In genomic region chr7:31488562-31489203, GRCh38 we compare ENCODE assay signal across 8 cellular contexts. TPM values are rescaled to one million over a fixed set of nuclear protein-coding genes. Genes with fewer than 3 reads are reported as not detected.
A peak's percentile ranks its signal among the peaks of the same experiment; 100 is the strongest.
DNase-seq lines count a peak whose midpoint lies in the region; ATAC-seq, FAIRE-seq and TF ChIP-seq lines count a peak whose summit lies in the region.

No MANE protein-coding gene starts in this region.

- DNase-seq in NCI-H2196 (lab: John Stamatoyannopoulos, UW; ENCODE audit: unreplicated experiment) (peak; percentile 7), NCI-H2196 treated with DMSO at 0.1 percent for 48 hours (lab: John Stamatoyannopoulos, UW; ENCODE audit: unreplicated experiment) (no peak), NCI-H82 treated with DMSO at 0.1 percent for 48 hours (lab: John Stamatoyannopoulos, UW; ENCODE audit: unreplicated experiment) (peak; percentile 18), K562 (ENCODE audit: extremely low read depth in 1 of 4, low spot score in 3 of 4) (peak; percentile 74 to 88 (median 82)), HepG2 (ENCODE audit: low spot score) (peak; percentile 31), transverse colon (peak; percentile 56)

- no peaks in the 10 kb centered on the region for H3K27me3 ChIP-seq in K562 (ENCODE audit: control insufficient read depth in 2 of 2, insufficient read depth in 2 of 2, low read length in 2 of 2)
- no peaks in the 10 kb centered on the region for H3K27me3 ChIP-seq in HepG2 (ENCODE audit: control insufficient read depth in 1 of 2, insufficient read depth in 2 of 2, low read length in 2 of 2)
- H3K27me3 ChIP-seq in transverse colon: no peaks in the 10 kb centered on the region

- H3K79me2 ChIP-seq in K562 (ENCODE audit: control insufficient read depth, insufficient read depth, low read length) (no peaks in the 10 kb centered on the region), HepG2 (ENCODE audit: insufficient read depth, low read length) (no peaks in the 10 kb centered on the region)

- BruUV-seq in K562 (replicated peaks; lab: Mats Ljungman, UMichigan) (no TSS peak), HepG2 (replicated peaks; lab: Mats Ljungman, UMichigan) (no TSS peak)

- 2% methylated on average over 14 of the region's 15 CpGs for WGBS in K562 (ENCODE audit: insufficient coverage, low coverage, missing lambda C conversion rate)
- 15% methylated on average over 13 of the region's 15 CpGs for WGBS in HepG2 (ENCODE audit: low lambda C conversion rate)
- 30 to 42% methylated on average over 15 of the region's 15 CpGs for WGBS in transverse colon (ENCODE audit: low coverage in 1 of 2), 2 donors

- intact Hi-C loops in K562 (cut with micrococcal nuclease) (loop anchor here (1.0 to 2.0 kb wide), 4 partner anchors 45 to 354 kb away; no protein-coding TSS in a partner anchor), HepG2 (cut with micrococcal nuclease; ENCODE audit: unreplicated experiment) (loop anchor here (1.0 to 5.0 kb wide), 3 partner anchors 45 to 356 kb away; no protein-coding TSS in a partner anchor), transverse colon (cut with DNase I; ENCODE audit: low total_unique reads) (no loop called here)

- no peak overlapping the region for H2AFZ ChIP-seq in K562 (ENCODE audit: low read depth, low read length)
- H2AFZ ChIP-seq in HepG2 (ENCODE audit: low read length): no peak overlapping the region

- H3K9me3 ChIP-seq in K562 (replicated peaks; ENCODE audit: control insufficient read depth, insufficient read depth, low read depth, low read length) (no peaks in the 10 kb centered on the region), HepG2 (ENCODE audit: low read length) (no peaks in the 10 kb centered on the region), transverse colon (no peaks in the 10 kb centered on the region)

- H3K4me2 ChIP-seq in K562 (ENCODE audit: insufficient read depth, low read length) (no peak overlapping the region), HepG2 (ENCODE audit: low read depth, low read length) (no peak overlapping the region)

- TF ChIP-seq CTCF in K562 (IDR thresholded peaks at IDR 0.05 in 2 of 3, conservative IDR thresholded peaks at IDR 0.05 in 1 of 3; ENCODE audit: insufficient read depth in 2 of 3, low read depth in 1 of 3, low read length in 3 of 3) (peak; percentile 81 to 91 (median 84)), HepG2 (CRISPR knock-in tag; IDR thresholded peaks at IDR 0.05) (peak; percentile 67), transverse colon (IDR thresholded peaks at IDR 0.05) (peak; percentile 48 to 70 (median 56))

- POLR2A ChIA-PET in K562 (lab: Yijun Ruan, JAX) (no interaction called here), HepG2 (lab: Yijun Ruan, JAX) (no interaction called here)

- no peaks in the 10 kb centered on the region for H3K9me1 ChIP-seq in K562 (ENCODE audit: control insufficient read depth, insufficient read depth, low read length)

- H3K4me1 ChIP-seq in K562 (replicated peaks in 1 of 2; ENCODE audit: control insufficient read depth in 2 of 2, insufficient read depth in 2 of 2, low read length in 2 of 2) (no peaks in the 10 kb centered on the region), HepG2 (ENCODE audit: insufficient read depth, low read length) (no peaks in the 10 kb centered on the region), transverse colon (peaks cover 0 to under 1% (median 0%) of the 10 kb centered on the region in 4 donors)

- in situ Hi-C loops in K562 (cut with MboI) (loop anchor here (25.0 kb wide), 1 partner anchor 351 kb away; no protein-coding TSS in a partner anchor), HepG2 (cut with HindIII; ENCODE audit: extremely low pct_ligation_motif_present, low pct_unique_long_range_greater_than_20kb) (loop anchor here (25.0 kb wide), 1 partner anchor 301 kb away; no protein-coding TSS in a partner anchor), transverse colon (cut with MboI; ENCODE audit: low pct_ligation_motif_present in 1 of 4, low pct_unique_long_range_greater_than_20kb in 1 of 4, low sequenced_read_pairs in 3 of 4) (loop anchor here in 1 of 4 donors (25.0 kb wide), 1 partner anchor 301 kb away; no protein-coding TSS in a partner anchor)

- no peak overlapping the region for H3K4me3 ChIP-seq in K562
- H3K4me3 ChIP-seq in HepG2 (replicated peaks in 1 of 3; ENCODE audit: insufficient read depth in 1 of 3, low read depth in 2 of 3, low read length in 3 of 3): no peak overlapping the region
- H3K4me3 ChIP-seq in transverse colon: no peak overlapping the region

- H3K9ac ChIP-seq in K562 (ENCODE audit: insufficient read depth in 1 of 2, low read depth in 2 of 2, low read length in 2 of 2) (no peak overlapping the region), HepG2 (ENCODE audit: insufficient read depth, low read depth, low read length) (no peak overlapping the region)

- H3K36me3 ChIP-seq in K562 (ENCODE audit: control insufficient read depth, insufficient read depth, low read length) (no peaks in the 10 kb centered on the region), HepG2 (replicated peaks in 1 of 2; ENCODE audit: control insufficient read depth in 1 of 2, insufficient read depth in 2 of 2, low read length in 2 of 2) (no peaks in the 10 kb centered on the region), transverse colon (no peaks in the 10 kb centered on the region)

- TF ChIP-seq RAD21 in K562 (CRISPR knock-in tag; conservative IDR thresholded peaks at IDR 0.05 in 1 of 2, IDR thresholded peaks at IDR 0.05 in 1 of 2) (peak; percentile 45 to 72), HepG2 (CRISPR knock-in tag; IDR thresholded peaks at IDR 0.05) (peak; percentile 29; the same call in 1 of the 2 replicates)

- H4K20me1 ChIP-seq in K562 (replicated peaks; ENCODE audit: control insufficient read depth, insufficient read depth, low read length) (no peaks in the 10 kb centered on the region), HepG2 (ENCODE audit: insufficient read depth, low read length) (no peaks in the 10 kb centered on the region)

- TF ChIP-seq EP300 in K562 (IDR thresholded peaks at IDR 0.05; ENCODE audit: low read length) (no peak), HepG2 (IDR thresholded peaks at IDR 0.05; ENCODE audit: low read depth in 2 of 2, low read length in 2 of 2) (no peak), HepG2 (CRISPR knock-in tag; IDR thresholded peaks at IDR 0.05; ENCODE audit: borderline replicate concordance) (no peak), transverse colon (IDR thresholded peaks at IDR 0.05; ENCODE audit: low read depth) (no peak)

- H3K27ac ChIP-seq in K562 (ENCODE audit: extremely low read depth, low read depth, low read length) (no peak overlapping the region), HepG2 (ENCODE audit: extremely low read length, insufficient read depth, low read length) (no peak overlapping the region), transverse colon (no peak overlapping the region)

- TF ChIP-seq POLR2A in K562 (conservative IDR thresholded peaks at IDR 0.05) (no peak), HepG2 (IDR thresholded peaks at IDR 0.05; ENCODE audit: insufficient read depth in 1 of 2, low read depth in 2 of 2, low read length in 2 of 2) (no peak), transverse colon (IDR thresholded peaks at IDR 0.05) (no peak)

- FAIRE-seq in K562 (lab: Jason Lieb, UNC): peak; percentile 60
- peak; percentile 30 for FAIRE-seq in HepG2 (lab: Jason Lieb, UNC)

- CTCF ChIA-PET in K562 (lab: Yijun Ruan, JAX; ENCODE audit: low intra/inter-chr PET ratio): interaction anchor here (0.9 to 1.4 kb wide), 4 partner anchors 10 to 354 kb away, joined by 3 to 10 read pairs (median 4); no protein-coding TSS in a partner anchor
- CTCF ChIA-PET in HepG2 (lab: Yijun Ruan, JAX; ENCODE audit: low intra/inter-chr PET ratio, low total read pairs): interaction anchor here (1.3 to 2.3 kb wide), 3 partner anchors 45 to 354 kb away, joined by 5 to 11 read pairs (median 9); no protein-coding TSS in a partner anchor

- ATAC-seq in GM19351 (IDR thresholded peaks at IDR 0.05; ENCODE audit: unreplicated experiment) (peak; percentile 100), HG03159 (IDR thresholded peaks at IDR 0.05; ENCODE audit: unreplicated experiment) (peak; percentile 95), K562 (peak; percentile 99), HepG2 (peak; percentile 96)

RNA-seq across cellular contexts. Expression of gene ITPRID1, which starts 25.2 kb away (rescaled TPM):
- not detected in 2 replicates for total RNA-seq in K562 (2011; cell fraction: chromatin; rRNA removed; ENCODE audit: low replicate concordance)
- not detected in 2 replicates for total RNA-seq in K562 (2011; cell fraction: nucleolus; rRNA removed)
- not detected in 2 replicates for total RNA-seq in K562 (2011; cell fraction: nucleoplasm; rRNA removed)
- total RNA-seq in K562 (2014; rRNA removed) (not detected in 2 replicates), K562 (2014; rRNA removed; fragmentation: Illumina TruSeq; extraction: Trizol) (not detected in 2 replicates), K562 (2015; rRNA removed; fragmentation: Illumina TruSeq; extraction: Trizol) (not detected in 2 replicates), K562 (2021) (not detected in 2 replicates), HepG2 (2016; rRNA removed; fragmentation: Illumina TruSeq; extraction: Trizol) (not detected in 2 replicates), transverse colon (1 to 10 TPM; 2.8 to 6.3 (median 4.4) TPM)
- polyA plus RNA-seq in K562 (2011; rRNA removed) (not detected in 2 replicates), K562 (2014; fragmentation: Illumina TruSeq; extraction: Trizol) (not detected in 2 replicates), K562 (2014; fragmentation: Nextera tagmentation; extraction: Ambion mirVana) (not detected), K562 (2014; rRNA removed) (not detected in 2 replicates), HepG2 (2011; rRNA removed) (not detected in 2 replicates)
- not detected in 2 replicates for polyA plus RNA-seq in K562 (2011; cell fraction: cytosol; rRNA removed)
- polyA plus RNA-seq in K562 (2011; cell fraction: nucleus; rRNA removed): not detected in 2 replicates
- polyA plus RNA-seq in K562 (2012): not detected in 2 replicates
- polyA minus RNA-seq in K562 (2011; rRNA and poly(A)+ RNA removed): not detected in 2 replicates
- polyA minus RNA-seq in K562 (2011; cell fraction: cytosol; rRNA and poly(A)+ RNA removed): not detected in 2 replicates
- not detected in 2 replicates for polyA minus RNA-seq in K562 (2011; cell fraction: nucleus; rRNA and poly(A)+ RNA removed)
- not detected in 2 replicates for total RNA-seq in HepG2 (2016; cell fraction: cytosol; rRNA removed; fragmentation: Illumina TruSeq; extraction: Trizol; ENCODE audit: low read depth)
- total RNA-seq in HepG2 (2016; cell fraction: insoluble cytoplasmic fraction; rRNA removed; fragmentation: Illumina TruSeq; extraction: Trizol): not detected in 2 replicates
- not detected in 2 replicates for total RNA-seq in HepG2 (2016; cell fraction: membrane; rRNA removed; fragmentation: Illumina TruSeq; extraction: Trizol)
- total RNA-seq in HepG2 (2016; cell fraction: nucleus; rRNA removed; fragmentation: Illumina TruSeq; extraction: Trizol): not detected in 2 replicates
- not detected in 2 replicates for polyA plus RNA-seq in HepG2 (2011; cell fraction: cytosol; rRNA removed)
- polyA plus RNA-seq in HepG2 (2011; cell fraction: nucleus; rRNA removed): not detected in 2 replicates
- polyA plus RNA-seq in HepG2 (2012): not detected in 2 replicates
- not detected in 2 replicates for polyA plus RNA-seq in HepG2 (2016; cell fraction: cytosol; fragmentation: Illumina TruSeq; extraction: Trizol; ENCODE audit: low read depth)
- polyA plus RNA-seq in HepG2 (2016; cell fraction: insoluble cytoplasmic fraction; fragmentation: Illumina TruSeq; extraction: Trizol; ENCODE audit: low read depth): not detected in 2 replicates
- not detected in 2 replicates for polyA plus RNA-seq in HepG2 (2016; cell fraction: membrane; fragmentation: Illumina TruSeq; extraction: Trizol; ENCODE audit: low read depth)
- polyA plus RNA-seq in HepG2 (2016; cell fraction: nucleus; fragmentation: Illumina TruSeq; extraction: Trizol; ENCODE audit: insufficient read depth, low read depth): not detected in 2 replicates
- not detected in 2 replicates for polyA minus RNA-seq in HepG2 (2011; rRNA and poly(A)+ RNA removed; ENCODE audit: low replicate concordance)
- not detected in 2 replicates for polyA minus RNA-seq in HepG2 (2011; cell fraction: cytosol; rRNA and poly(A)+ RNA removed)
- polyA minus RNA-seq in HepG2 (2011; cell fraction: nucleus; rRNA and poly(A)+ RNA removed): not detected in 2 replicates
